1 cellular context compared by ENCODE assay signal in the genomic region with DNA sequence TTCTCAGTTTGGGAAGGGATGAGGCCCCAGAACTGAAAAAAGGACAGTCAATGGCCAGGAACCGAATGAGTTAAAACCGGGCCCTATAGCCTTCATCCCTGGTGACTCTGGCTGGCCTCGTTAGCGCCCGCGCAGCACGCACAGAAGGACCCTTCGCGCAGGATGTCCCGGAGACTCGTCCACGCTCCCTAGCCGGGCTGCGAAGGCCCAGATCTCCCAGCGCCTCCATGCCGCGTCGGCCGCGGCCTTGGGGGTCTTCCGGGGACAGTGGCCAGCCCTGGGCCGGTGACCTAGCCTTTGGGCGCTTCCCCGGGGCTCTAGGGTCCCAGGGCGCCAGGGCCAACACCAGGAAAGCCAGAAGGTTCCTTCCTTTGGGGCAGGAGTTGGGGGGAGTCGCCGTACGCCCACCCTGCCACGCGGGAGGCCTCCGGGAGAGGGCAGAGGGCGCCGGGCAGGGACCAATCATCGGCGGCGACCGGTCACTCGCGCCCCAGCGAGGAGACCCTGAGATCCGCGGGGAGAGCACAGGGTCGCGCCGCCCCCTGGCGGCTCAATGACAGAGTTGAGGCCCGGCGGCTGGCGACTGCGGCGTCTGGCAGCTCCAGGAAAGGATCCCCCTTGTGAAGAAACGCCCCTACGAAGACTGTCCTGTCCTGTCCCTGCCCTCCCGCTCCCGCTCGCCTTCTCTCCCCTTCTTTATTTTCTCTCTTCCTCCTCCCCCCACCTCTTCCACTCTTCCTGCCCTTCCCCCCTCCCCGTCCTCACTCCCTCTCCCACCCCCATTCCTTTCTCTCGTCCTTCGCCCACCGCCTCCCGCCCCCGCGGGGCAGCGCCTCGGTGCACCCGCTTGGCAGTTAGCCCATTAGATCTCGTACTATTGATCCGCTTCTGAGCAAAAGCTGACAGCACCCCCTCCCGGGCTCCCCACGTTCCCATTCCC.
TF ChIP-seq lines count a peak whose summit lies in the region.

No MANE protein-coding gene starts in this region.

TF ChIP-seq in HepG2, 621 proteins besides CTCF, POLR2A, EP300 and RAD21 (continued from another document):
- TF ChIP-seq ZNF740 (CRISPR knock-in tag; IDR thresholded peaks at IDR 0.05) (no peak), ZNF101 (CRISPR knock-in tag; IDR thresholded peaks at IDR 0.05; ENCODE audit: borderline replicate concordance, low read depth) (no peak), NONO (IDR thresholded peaks at IDR 0.05) (no peak), NONO (CRISPR knock-in tag; conservative IDR thresholded peaks at IDR 0.05) (peak; percentile 21; the same call in 1 of the 2 replicates)
TF ChIP-seq in HepG2: peak in this region for 25.
